Comparison of ENCODE assay signal across 11 cellular contexts in genomic region chr10:4941540-4942330, GRCh38. TPM values are rescaled to one million over a fixed set of nuclear protein-coding genes. Genes with fewer than 3 reads are reported as not detected.
DNase-seq lines count a peak whose midpoint lies in the region; ATAC-seq, FAIRE-seq and TF ChIP-seq lines count a peak whose summit lies in the region.
"Had no signal": no experiment of that assay in that cellular context is flagged by ENCODE, and none has a peak within 500 bp of the region (broad histone marks: within the 10 kb centered on the region; RNA-seq: fewer than 3 reads in every experiment).

No MANE protein-coding gene starts in this region.

- no peaks in the 10 kb centered on the region for H3K4me1 Mint-ChIP-seq in naive thymus-derived CD8-positive, alpha-beta T cell

- no TSS peak for BruUV-seq in K562 (replicated peaks; lab: Mats Ljungman, UMichigan)

- no peaks in the 10 kb centered on the region for H3K36me3 Mint-ChIP-seq in naive thymus-derived CD8-positive, alpha-beta T cell

- no peaks in the 10 kb centered on the region for H3K27me3 ChIP-seq in K562 (ENCODE audit: control insufficient read depth in 2 of 2, insufficient read depth in 2 of 2, low read length in 2 of 2)

- no peaks in the 10 kb centered on the region for H3K79me2 ChIP-seq in K562 (ENCODE audit: control insufficient read depth, insufficient read depth, low read length)

- H3K4me3 ChIP-seq in K562 (no peak overlapping the region), skin epidermis (no peak overlapping the region)

- peak; percentile 78 for DNase-seq in HT-29 (ENCODE audit: low spot score)
- peak; percentile 72 to 93 (median 78) for DNase-seq in K562 (ENCODE audit: extremely low read depth in 1 of 4, low spot score in 3 of 4)
- no peak for DNase-seq in left cardiac atrium
- DNase-seq in naive thymus-derived CD8-positive, alpha-beta T cell, result no peak
- no peak for DNase-seq in D721Med (ENCODE audit: insufficient read length, low spot score)
- no peak for DNase-seq in stimulated activated naive CD4-positive, alpha-beta T cell (lab: John Stamatoyannopoulos, UW)

- no peak overlapping the region for H3K4me3 Mint-ChIP-seq in naive thymus-derived CD8-positive, alpha-beta T cell

- H3K27ac ChIP-seq in K562 (ENCODE audit: extremely low read depth, low read depth, low read length) (peak overlapping the region; percentile 74), skin epidermis (peak overlapping the region in 11 of 21 experiments; percentile 19 to 75 (median 34))
- H3K27ac ChIP-seq: KMS-11 had no signal

- H3K36me3 ChIP-seq in K562 (ENCODE audit: control insufficient read depth, insufficient read depth, low read length), result no peaks in the 10 kb centered on the region; the same call in 2 of the 3 replicates

- no peaks in the 10 kb centered on the region for H3K9me3 Mint-ChIP-seq in naive thymus-derived CD8-positive, alpha-beta T cell

- CTCF ChIA-PET in K562 (lab: Yijun Ruan, JAX; ENCODE audit: low intra/inter-chr PET ratio), result no interaction called here

- no peaks in the 10 kb centered on the region for H4K20me1 ChIP-seq in K562 (replicated peaks; ENCODE audit: control insufficient read depth, insufficient read depth, low read length)

- H3K9ac ChIP-seq in K562 (ENCODE audit: insufficient read depth in 1 of 2, low read depth in 2 of 2, low read length in 2 of 2), result peak overlapping the region in 1 of 2 experiments; percentile 58; a peak in 2 of 4 replicates
- H3K9ac ChIP-seq: KMS-11 had no signal

- no peak overlapping the region for H3K27ac Mint-ChIP-seq in naive thymus-derived CD8-positive, alpha-beta T cell

- ATAC-seq in K562 (peak; percentile 93), left cardiac atrium (peak; percentile 27 to 44), GM18907 (IDR thresholded peaks at IDR 0.05; ENCODE audit: unreplicated experiment) (no peak)
- ATAC-seq in naive thymus-derived CD8-positive, alpha-beta T cell, result no peak

- no peaks in the 10 kb centered on the region; the same call in 1 of the 2 replicates for H3K9me3 ChIP-seq in K562 (replicated peaks; ENCODE audit: control insufficient read depth, insufficient read depth, low read depth, low read length)

- peaks cover 0 to 14% (median 4%) of the 10 kb centered on the region in 5 donors for H3K27me3 Mint-ChIP-seq in naive thymus-derived CD8-positive, alpha-beta T cell

- no peaks in the 10 kb centered on the region for H3K9me1 ChIP-seq in K562 (ENCODE audit: control insufficient read depth, insufficient read depth, low read length)

- TF ChIP-seq CTCF in K562 (IDR thresholded peaks at IDR 0.05 in 2 of 3, conservative IDR thresholded peaks at IDR 0.05 in 1 of 3; ENCODE audit: insufficient read depth in 2 of 3, low read depth in 1 of 3, low read length in 3 of 3), result no peak
- TF ChIP-seq CTCF in D721Med (IDR thresholded peaks at IDR 0.05; ENCODE audit: insufficient read depth, missing control alignments), result no peak

- POLR2A ChIA-PET in K562 (lab: Yijun Ruan, JAX), result no interaction called here
- POLR2A ChIA-PET in naive thymus-derived CD8-positive, alpha-beta T cell (lab: Charles Lee), result no interaction called here

- no peak for TF ChIP-seq POLR2A in K562 (conservative IDR thresholded peaks at IDR 0.05)

- in situ Hi-C loops in K562 (cut with MboI), result loop anchor here (5.0 kb wide), 1 partner anchor 81 kb away; no protein-coding TSS in a partner anchor

- intact Hi-C loops in K562 (cut with micrococcal nuclease) (loop anchor here (1.0 kb wide), 2 partner anchors 41 to 74 kb away; no protein-coding TSS in a partner anchor), left cardiac atrium (cut with DNase I) (no loop called here)

- FAIRE-seq in K562 (lab: Jason Lieb, UNC), result peak; percentile 92
- FAIRE-seq in D721Med (lab: Jason Lieb, UNC), result no peak
- FAIRE-seq: GM12891, kidney had no signal

- peak overlapping the region; percentile 85 for H2AFZ ChIP-seq in K562 (ENCODE audit: low read depth, low read length)

- peak; percentile 91 for TF ChIP-seq EP300 in K562 (IDR thresholded peaks at IDR 0.05; ENCODE audit: low read length)

- WGBS in K562 (ENCODE audit: insufficient coverage, low coverage, missing lambda C conversion rate), result 9% methylated on average over 5 of the region's 5 CpGs

- TF ChIP-seq RAD21 in K562 (CRISPR knock-in tag; conservative IDR thresholded peaks at IDR 0.05 in 1 of 2, IDR thresholded peaks at IDR 0.05 in 1 of 2), result peak in 1 of 2 experiments; percentile 35; a peak in 1 of 4 replicates

- no peak overlapping the region; the same call in 1 of the 2 replicates for H3K4me2 ChIP-seq in K562 (ENCODE audit: insufficient read depth, low read length)
- H3K4me2 ChIP-seq: KMS-11 had no signal

- peaks cover 0 to 27% of the 10 kb centered on the region in 2 experiments; a peak in 4 of 5 replicates for H3K4me1 ChIP-seq in K562 (replicated peaks in 1 of 2; ENCODE audit: control insufficient read depth in 2 of 2, insufficient read depth in 2 of 2, low read length in 2 of 2)

TF ChIP-seq in K562, 482 proteins besides CTCF, POLR2A, EP300 and RAD21 (continues in another document):
- TF ChIP-seq RFX5 (IDR thresholded peaks at IDR 0.05; ENCODE audit: low read depth, low read length) (no peak), GATAD2A (IDR thresholded peaks at IDR 0.05) (0 out of 2 replicates have a peak, but pooled peaks have one; percentile 44), GABPB2 (CRISPR knock-in tag; conservative IDR thresholded peaks at IDR 0.05) (no peak), RREB1 (CRISPR knock-in tag; IDR thresholded peaks at IDR 0.05) (no peak), ESRRA (IDR thresholded peaks at IDR 0.05; ENCODE audit: borderline replicate concordance, low read depth) (no peak; the same call in 1 of the 2 replicates), PML (IDR thresholded peaks at IDR 0.05; ENCODE audit: low read length) (no peak), BRD9 (IDR thresholded peaks at IDR 0.05; ENCODE audit: low read depth, partially characterized antibody) (peak; percentile 50)

RNA-seq across cellular contexts. Expression of gene AKR1C1, which starts 21.5 kb away (rescaled TPM):
- 13.7 and 16.3 TPM in 2 replicates for total RNA-seq in HT-29 (2014; rRNA removed; shearing (Covaris generic))
- total RNA-seq in K562 (2011; cell fraction: chromatin; rRNA removed; ENCODE audit: low replicate concordance), result 36.5 and 72.6 TPM in 2 replicates
- total RNA-seq in K562 (2011; cell fraction: nucleolus; rRNA removed), result 22.3 and 25.3 TPM in 2 replicates
- 38.8 and 56.3 TPM in 2 replicates for total RNA-seq in K562 (2011; cell fraction: nucleoplasm; rRNA removed)
- total RNA-seq in K562 (2014; rRNA removed) (43.5 and 48.7 TPM in 2 replicates), K562 (2014; rRNA removed; fragmentation: Illumina TruSeq; extraction: Trizol) (82.4 and 83.2 TPM in 2 replicates), K562 (2015; rRNA removed; fragmentation: Illumina TruSeq; extraction: Trizol) (63.9 and 67.7 TPM in 2 replicates), K562 (2021) (75.9 and 80.0 TPM in 2 replicates), left cardiac atrium (100 to 1,000 TPM; 119 to 147 TPM)
- polyA plus RNA-seq in K562 (2011; rRNA removed) (50.5 and 180 TPM in 2 replicates), K562 (2014; fragmentation: Illumina TruSeq; extraction: Trizol) (118 and 119 TPM in 2 replicates), K562 (2014; fragmentation: Nextera tagmentation; extraction: Ambion mirVana) (10 to 100 TPM; 74.3 to 83.8 TPM), K562 (2014; rRNA removed) (86.6 and 88.7 TPM in 2 replicates)
- polyA plus RNA-seq in K562 (2011; cell fraction: cytosol; rRNA removed), result 36.9 and 138 TPM in 2 replicates
- polyA plus RNA-seq in K562 (2011; cell fraction: nucleus; rRNA removed), result 29.3 and 50.1 TPM in 2 replicates
- polyA plus RNA-seq in K562 (2012), result 65.7 and 95.2 TPM in 2 replicates
- 37.0 and 121 TPM in 2 replicates for polyA minus RNA-seq in K562 (2011; rRNA and poly(A)+ RNA removed)
- polyA minus RNA-seq in K562 (2011; cell fraction: cytosol; rRNA and poly(A)+ RNA removed), result 9.2 and 47.7 TPM in 2 replicates
- polyA minus RNA-seq in K562 (2011; cell fraction: nucleus; rRNA and poly(A)+ RNA removed), result 23.7 and 26.7 TPM in 2 replicates
- total RNA-seq in naive thymus-derived CD8-positive, alpha-beta T cell, result 1 to 10 TPM; 3.0 to 3.4 TPM
- polyA plus RNA-seq in naive thymus-derived CD8-positive, alpha-beta T cell, result under 1 TPM in 1 of 3 donors, not detected in 2; 0.14 TPM

Comparison
In these comparisons a context has a peak if more than half of its experiments do, and no peak if none do; other contexts are left out.
1. DNase-seq: peak in HT-29 (single experiment) and K562 (4 of 4); none in left cardiac atrium (single experiment), naive thymus-derived CD8-positive, alpha-beta T cell (0 of 10), D721Med (single experiment) and stimulated activated naive CD4-positive, alpha-beta T cell (0 of 6).
2. ATAC-seq: peak in K562 (single experiment) and left cardiac atrium (2 of 2); none in naive thymus-derived CD8-positive, alpha-beta T cell (0 of 2) and GM18907 (single experiment).